ENCODE assay signal across 8 cellular contexts in the genomic region with DNA sequence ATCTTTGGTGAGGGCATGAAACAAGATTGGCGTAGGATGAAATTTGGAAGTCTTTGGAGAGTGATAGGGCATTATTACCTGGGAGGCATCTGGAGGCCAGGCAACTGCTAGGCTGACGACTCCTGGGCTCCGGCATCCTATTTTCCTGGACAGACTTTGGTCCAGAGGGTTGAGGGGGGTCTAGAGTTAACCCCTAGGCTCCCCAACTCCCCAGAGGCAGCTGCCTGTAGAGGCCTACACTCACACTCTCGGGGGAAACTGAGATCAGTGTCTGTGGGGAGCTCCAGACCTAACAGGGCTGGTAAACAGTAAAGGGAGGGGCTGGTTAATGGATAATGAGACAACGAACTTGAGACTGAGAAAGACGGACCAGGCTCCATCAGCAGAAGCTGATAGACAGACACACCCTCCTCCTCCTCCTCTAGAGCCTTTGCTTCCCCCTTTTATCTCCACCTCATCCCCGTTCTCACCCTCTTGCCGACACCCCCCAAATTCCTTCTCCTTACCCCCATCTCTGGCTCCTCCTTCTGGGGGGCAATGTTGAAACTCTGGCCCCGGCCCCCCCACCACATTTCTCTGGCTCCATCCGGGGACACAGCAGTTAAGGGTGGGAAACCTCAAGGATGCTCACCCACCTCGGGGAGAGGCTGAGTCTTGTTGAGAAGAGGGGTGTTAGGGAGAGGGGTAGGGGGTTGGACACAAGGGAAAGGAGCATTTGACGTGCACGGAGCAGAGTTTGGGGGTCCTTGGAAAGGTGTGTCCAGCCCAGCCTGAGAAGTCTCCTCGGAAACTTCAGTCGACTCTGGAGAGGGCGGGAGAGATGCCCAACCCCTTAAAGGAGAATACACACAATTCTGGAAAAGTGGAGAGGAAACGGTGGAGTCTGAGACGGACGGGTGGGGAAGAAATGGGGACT. TPM values are rescaled to one million over a fixed set of nuclear protein-coding genes. Genes with fewer than 3 reads are reported as not detected.
A peak's percentile ranks its signal among the peaks of the same experiment; 100 is the strongest.
DNase-seq lines count a peak whose midpoint lies in the region; ATAC-seq and TF ChIP-seq lines count a peak whose summit lies in the region.

A gene with protein sequence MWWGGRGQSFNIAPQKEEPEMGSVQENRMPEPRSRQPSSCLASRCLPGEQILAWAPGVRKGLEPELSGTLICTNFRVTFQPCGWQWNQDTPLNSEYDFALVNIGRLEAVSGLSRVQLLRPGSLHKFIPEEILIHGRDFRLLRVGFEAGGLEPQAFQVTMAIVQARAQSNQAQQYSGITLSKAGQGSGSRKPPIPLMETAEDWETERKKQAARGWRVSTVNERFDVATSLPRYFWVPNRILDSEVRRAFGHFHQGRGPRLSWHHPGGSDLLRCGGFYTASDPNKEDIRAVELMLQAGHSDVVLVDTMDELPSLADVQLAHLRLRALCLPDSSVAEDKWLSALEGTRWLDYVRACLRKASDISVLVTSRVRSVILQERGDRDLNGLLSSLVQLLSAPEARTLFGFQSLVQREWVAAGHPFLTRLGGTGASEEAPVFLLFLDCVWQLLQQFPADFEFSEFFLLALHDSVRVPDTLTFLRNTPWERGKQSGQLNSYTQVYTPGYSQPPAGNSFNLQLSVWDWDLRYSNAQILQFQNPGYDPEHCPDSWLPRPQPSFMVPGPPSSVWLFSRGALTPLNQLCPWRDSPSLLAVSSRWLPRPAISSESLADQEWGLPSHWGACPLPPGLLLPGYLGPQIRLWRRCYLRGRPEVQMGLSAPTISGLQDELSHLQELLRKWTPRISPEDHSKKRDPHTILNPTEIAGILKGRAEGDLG (minus strand): TSS at position 804 of the 916 bp plus-strand sequence. CDS start 232 bp downstream, at position 572.

- H3K36me3 Mint-ChIP-seq in CD4-positive, CD25-positive, alpha-beta regulatory T cell, result no peaks in the 10 kb centered on the region

- H3K4me1 Mint-ChIP-seq in CD4-positive, CD25-positive, alpha-beta regulatory T cell, result peaks cover 9 to 21% (median 15%) of the 10 kb centered on the region in 4 donors

- TF ChIP-seq EP300 in tibial nerve (IDR thresholded peaks at IDR 0.05), result no peak

- no peak for TF ChIP-seq CTCF in LNCaP clone FGC (IDR thresholded peaks at IDR 0.05; ENCODE audit: control insufficient read depth, extremely low read depth, insufficient read depth)
- no peak for TF ChIP-seq CTCF in left lung (IDR thresholded peaks at IDR 0.05)
- TF ChIP-seq CTCF in tibial nerve (IDR thresholded peaks at IDR 0.05), result no peak

- H3K9me3 Mint-ChIP-seq in CD4-positive, CD25-positive, alpha-beta regulatory T cell, result no peaks in the 10 kb centered on the region

- H3K9me3 ChIP-seq in CD4-positive, CD25-positive, alpha-beta regulatory T cell (ENCODE audit: control insufficient read depth in 2 of 2, low read length in 2 of 2), result no peaks in the 10 kb centered on the region
- no peaks in the 10 kb centered on the region for H3K9me3 ChIP-seq in left lung
- H3K9me3 ChIP-seq in tibial nerve, result no peaks in the 10 kb centered on the region

- 13% methylated on average over 19 of the region's 19 CpGs for WGBS in tibial nerve, 2 donors

- no peak within 1 kb of the TSS for H3K27ac ChIP-seq in CD4-positive, CD25-positive, alpha-beta regulatory T cell (ENCODE audit: insufficient read depth, low read length, poor library complexity, severe bottlenecking)
- H3K27ac ChIP-seq in caudate nucleus (ENCODE audit: low read depth, low read length) (peak within 1 kb of the TSS; percentile 64), left lung (peak within 1 kb of the TSS; percentile 28 to 78), tibial nerve (peak within 1 kb of the TSS; percentile 48 to 91 (median 75))

- no peaks in the 10 kb centered on the region for H3K36me3 ChIP-seq in CD4-positive, CD25-positive, alpha-beta regulatory T cell (ENCODE audit: control insufficient read depth, insufficient read depth, low read length)
- H3K36me3 ChIP-seq in left lung, result no peaks in the 10 kb centered on the region
- peaks cover 0 to 26% (median 0%) of the 10 kb centered on the region in 3 donors for H3K36me3 ChIP-seq in tibial nerve

- ATAC-seq in CD4-positive, CD25-positive, alpha-beta regulatory T cell (ENCODE audit: low read depth in 2 of 2), result no peak
- ATAC-seq in left lung (peak; percentile 68), HG02981 (IDR thresholded peaks at IDR 0.05; ENCODE audit: unreplicated experiment) (no peak)

- peaks cover 9% of the 10 kb centered on the region for H3K27me3 Mint-ChIP-seq in CD4-positive, CD25-positive, alpha-beta regulatory T cell

- intact Hi-C loops in left lung (cut with DNase I), result no loop called here

- peak within 1 kb of the TSS in 2 of 3 donors; percentile 54 to 94 for H3K27ac Mint-ChIP-seq in CD4-positive, CD25-positive, alpha-beta regulatory T cell

- no peaks in the 10 kb centered on the region for H3K27me3 ChIP-seq in CD4-positive, CD25-positive, alpha-beta regulatory T cell (ENCODE audit: control insufficient read depth, insufficient read depth, low read length)
- H3K27me3 ChIP-seq in left lung (no peaks in the 10 kb centered on the region), tibial nerve (no peaks in the 10 kb centered on the region)

- H3K4me1 ChIP-seq in CD4-positive, CD25-positive, alpha-beta regulatory T cell (ENCODE audit: control insufficient read depth, insufficient read depth, low read length, poor library complexity, severe bottlenecking), result peaks cover 4% of the 10 kb centered on the region
- H3K4me1 ChIP-seq in left lung, result peaks cover 20 to 55% of the 10 kb centered on the region in 2 donors
- H3K4me1 ChIP-seq in tibial nerve, result peaks cover 0 to 51% (median 25%) of the 10 kb centered on the region in 4 donors

- no peak within 1 kb of the TSS for H3K4me3 ChIP-seq in CD4-positive, CD25-positive, alpha-beta regulatory T cell (ENCODE audit: low read depth, low read length)
- H3K4me3 ChIP-seq in LNCaP clone FGC (ENCODE audit: low read depth, low read length) (peak within 1 kb of the TSS; percentile 38), left lung (peak within 1 kb of the TSS; percentile 41 to 47), tibial nerve (peak within 1 kb of the TSS; percentile 36 to 62 (median 55))

- no peak within 1 kb of the TSS for H3K4me3 Mint-ChIP-seq in CD4-positive, CD25-positive, alpha-beta regulatory T cell

- TF ChIP-seq POLR2A in tibial nerve (IDR thresholded peaks at IDR 0.05), result no peak

- DNase-seq in CD4-positive, CD25-positive, alpha-beta regulatory T cell, result no peak
- DNase-seq in LNCaP clone FGC (ENCODE audit: low read depth) (no peak), caudate nucleus (lab: John Stamatoyannopoulos, UW) (peak in 12 of 61 donors; percentile 7 to 39 (median 22)), left lung (no peak), tibial nerve (ENCODE audit: low spot score in 2 of 2) (peak; percentile 26 to 49), NCI-H510A (lab: John Stamatoyannopoulos, UW) (no peak), SW480 (ENCODE audit: low spot score) (no peak)

RNA-seq across cellular contexts. Expression of the gene that starts here (rescaled TPM):
- 0.47 TPM for total RNA-seq in CD4-positive, CD25-positive, alpha-beta regulatory T cell
- polyA plus RNA-seq in CD4-positive, CD25-positive, alpha-beta regulatory T cell, result under 1 TPM; 0.13 to 0.98 (median 0.48) TPM
- total RNA-seq in left lung (10 to 100 TPM; 12.7 to 18.0 TPM), tibial nerve (10 to 100 TPM; 10.3 to 21.4 (median 13.6) TPM)

Comparison
In these comparisons a context has a peak if more than half of its experiments do, and no peak if none do; other contexts are left out.
1. DNase-seq: peak in tibial nerve (2 of 2); none in CD4-positive, CD25-positive, alpha-beta regulatory T cell (0 of 3), LNCaP clone FGC (single experiment), left lung (0 of 2), NCI-H510A (single experiment) and SW480 (single experiment).